1 cellular context compared by ENCODE assay signal in genomic region chr2:1750270-1750934, GRCh38.
TF ChIP-seq lines count a peak whose summit lies in the region.

No MANE protein-coding gene starts in this region.

TF ChIP-seq in GM23338, 12 proteins besides CTCF, POLR2A, EP300 and RAD21:
- no peak for TF ChIP-seq NANOG (IDR thresholded peaks at IDR 0.05; ENCODE audit: borderline replicate concordance)
- TF ChIP-seq STAT1 (IDR thresholded peaks at IDR 0.05; ENCODE audit: unreplicated experiment): no peak
